1 cellular context compared by ENCODE assay signal in genomic region chr13:21297914-21298831, GRCh38.
TF ChIP-seq lines count a peak whose summit lies in the region.

No MANE protein-coding gene starts in this region.

TF ChIP-seq in HepG2, 621 proteins besides CTCF, POLR2A, EP300 and RAD21 (continued from another document and continues in another):
- TF ChIP-seq ZKSCAN1 (IDR thresholded peaks at IDR 0.05; ENCODE audit: low read length): no peak
- TF ChIP-seq SALL2 (CRISPR knock-in tag; IDR thresholded peaks at IDR 0.05): peak; percentile 78; the same call in 1 of the 2 replicates
- no peak; the same call in 1 of the 2 replicates for TF ChIP-seq SIX4 (CRISPR knock-in tag; IDR thresholded peaks at IDR 0.05)
- no peak for TF ChIP-seq PHB2 (IDR thresholded peaks at IDR 0.05; ENCODE audit: partially characterized antibody)
- peak; percentile 47; the same call in 1 of the 2 replicates for TF ChIP-seq ZNF343 (CRISPR knock-in tag; IDR thresholded peaks at IDR 0.05)
- no peak for TF ChIP-seq RARG (CRISPR knock-in tag; IDR thresholded peaks at IDR 0.05; ENCODE audit: low read depth)
- no peak for TF ChIP-seq ZNF234 (CRISPR knock-in tag; conservative IDR thresholded peaks at IDR 0.05)
- TF ChIP-seq BCLAF1 (IDR thresholded peaks at IDR 0.05): no peak
- TF ChIP-seq ZNF574 (CRISPR knock-in tag; IDR thresholded peaks at IDR 0.05): peak; percentile 100
- TF ChIP-seq ZSCAN20 (CRISPR knock-in tag; IDR thresholded peaks at IDR 0.05; ENCODE audit: borderline replicate concordance): no peak
- TF ChIP-seq RXRA (CRISPR knock-in tag; IDR thresholded peaks at IDR 0.05): peak; percentile 63; the same call in 1 of the 2 replicates
- TF ChIP-seq HHEX (CRISPR knock-in tag; IDR thresholded peaks at IDR 0.05): no peak
- TF ChIP-seq ZNF589 (CRISPR knock-in tag; conservative IDR thresholded peaks at IDR 0.05): no peak
- no peak for TF ChIP-seq PRPF4 (IDR thresholded peaks at IDR 0.05; ENCODE audit: low read depth, low read length, poor library complexity, severe bottlenecking)
- peak; percentile 33; the same call in 1 of the 2 replicates for TF ChIP-seq HIVEP1 (CRISPR knock-in tag; IDR thresholded peaks at IDR 0.05)
- no peak for TF ChIP-seq SNRNP70 (IDR thresholded peaks at IDR 0.05; ENCODE audit: low read depth, low read length)
- TF ChIP-seq ZNF318 (CRISPR knock-in tag; IDR thresholded peaks at IDR 0.05): peak; percentile 75; the same call in 1 of the 2 replicates
- 0 out of 2 replicates have a peak, but pooled peaks have one; percentile 18 for TF ChIP-seq ZNF766 (CRISPR knock-in tag; IDR thresholded peaks at IDR 0.05; ENCODE audit: borderline replicate concordance)
- peak; percentile 100 for TF ChIP-seq POGZ (CRISPR knock-in tag; IDR thresholded peaks at IDR 0.05)
- 0 out of 2 replicates have a peak, but pooled peaks have one; percentile 25 for TF ChIP-seq CCDC6 (CRISPR knock-in tag; IDR thresholded peaks at IDR 0.05)
- peak; percentile 61; the same call in 1 of the 2 replicates for TF ChIP-seq RXRB (CRISPR knock-in tag; IDR thresholded peaks at IDR 0.05; ENCODE audit: borderline replicate concordance)
- peak; percentile 69 for TF ChIP-seq HNF1B (CRISPR knock-in tag; IDR thresholded peaks at IDR 0.05)
- TF ChIP-seq FOXA3 (CRISPR knock-in tag; IDR thresholded peaks at IDR 0.05): peak; percentile 72
- TF ChIP-seq NFKB2 (CRISPR knock-in tag; IDR thresholded peaks at IDR 0.05; ENCODE audit: borderline replicate concordance): peak; percentile 38; the same call in 1 of the 2 replicates
- no peak for TF ChIP-seq MAFG (CRISPR knock-in tag; IDR thresholded peaks at IDR 0.05)
- TF ChIP-seq ZNF543 (CRISPR knock-in tag; IDR thresholded peaks at IDR 0.05): peak; percentile 89; the same call in 1 of the 2 replicates
- TF ChIP-seq REPIN1 (CRISPR knock-in tag; IDR thresholded peaks at IDR 0.05; ENCODE audit: borderline replicate concordance, low read depth): peak; percentile 53; the same call in 1 of the 2 replicates
- TF ChIP-seq ZNF224 (CRISPR knock-in tag; IDR thresholded peaks at IDR 0.05): peak; percentile 58; the same call in 1 of the 2 replicates
- TF ChIP-seq RFXAP (CRISPR knock-in tag; IDR thresholded peaks at IDR 0.05; ENCODE audit: borderline replicate concordance): 0 out of 2 replicates have a peak, but pooled peaks have one; percentile 59
- peak; percentile 85 for TF ChIP-seq MAX (IDR thresholded peaks at IDR 0.05)
- no peak for TF ChIP-seq GTF2F1 (IDR thresholded peaks at IDR 0.05; ENCODE audit: low read length)
- peak; percentile 68; the same call in 1 of the 2 replicates for TF ChIP-seq ZNF501 (CRISPR knock-in tag; IDR thresholded peaks at IDR 0.05)
- no peak for TF ChIP-seq PBX2 (CRISPR knock-in tag; IDR thresholded peaks at IDR 0.05)
- TF ChIP-seq TBP (CRISPR knock-in tag; IDR thresholded peaks at IDR 0.05): no peak
- no peak for TF ChIP-seq ETS1 (CRISPR knock-in tag; IDR thresholded peaks at IDR 0.05)
- TF ChIP-seq ZNF383 (CRISPR knock-in tag; IDR thresholded peaks at IDR 0.05; ENCODE audit: borderline replicate concordance): peak; percentile 70; the same call in 1 of the 2 replicates
- TF ChIP-seq ZNF7 (CRISPR knock-in tag; IDR thresholded peaks at IDR 0.05): no peak
- TF ChIP-seq FOXJ3 (CRISPR knock-in tag; IDR thresholded peaks at IDR 0.05; ENCODE audit: borderline replicate concordance): no peak
- 0 out of 2 replicates have a peak, but pooled peaks have one; percentile 40 for TF ChIP-seq STAT6 (CRISPR knock-in tag; IDR thresholded peaks at IDR 0.05; ENCODE audit: borderline replicate concordance)
- peak; percentile 50; the same call in 1 of the 2 replicates for TF ChIP-seq BCL6 (CRISPR knock-in tag; IDR thresholded peaks at IDR 0.05)
- TF ChIP-seq ZSCAN9 (CRISPR knock-in tag; IDR thresholded peaks at IDR 0.05; ENCODE audit: borderline replicate concordance): peak; percentile 44; the same call in 1 of the 2 replicates
- TF ChIP-seq TAF15 (IDR thresholded peaks at IDR 0.05; ENCODE audit: low read depth, low read length, poor library complexity, severe bottlenecking): peak; percentile 61
